In the genomic region with DNA sequence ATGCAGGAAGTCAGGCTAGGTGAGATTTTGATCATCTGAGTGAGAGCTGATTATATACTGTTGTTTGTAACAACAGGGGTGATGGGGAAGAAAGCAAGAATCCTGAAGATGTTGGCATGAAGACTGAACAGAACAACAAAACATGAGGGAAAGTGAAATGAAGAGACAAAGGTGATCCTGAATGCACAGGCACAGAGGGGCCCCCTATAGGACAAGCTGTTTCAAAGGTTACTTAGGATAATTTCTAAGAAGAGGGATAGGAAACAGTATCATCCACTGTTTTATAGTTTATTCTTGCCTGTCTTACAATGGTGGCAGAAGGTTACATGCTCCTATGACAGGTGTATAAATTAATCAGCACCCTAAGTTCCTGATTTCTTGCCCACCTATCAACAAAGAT, we compare ENCODE assay signal across 13 cellular contexts.
DNase-seq lines count a peak whose midpoint lies in the region; ATAC-seq, FAIRE-seq and TF ChIP-seq lines count a peak whose summit lies in the region.
"Had no signal": no experiment of that assay in that cellular context is flagged by ENCODE, and none has a peak within 500 bp of the region (broad histone marks: within the 10 kb centered on the region; RNA-seq: fewer than 3 reads in every experiment).

No MANE protein-coding gene starts in this region.

- H3K79me2 ChIP-seq in PC-3 (ENCODE audit: low read length) = no peaks in the 10 kb centered on the region

- peak; percentile 43 for TF ChIP-seq CTCF in BE2C (IDR thresholded peaks at IDR 0.05; ENCODE audit: low read depth, low read length)
- peak; percentile 53 for TF ChIP-seq CTCF in PC-3 (conservative IDR thresholded peaks at IDR 0.05; ENCODE audit: low read depth, low read length)
- peak; percentile 20 for TF ChIP-seq CTCF in fibroblast of villous mesenchyme (IDR thresholded peaks at IDR 0.05; ENCODE audit: insufficient read depth, low read depth, low read length)

- H3K9me3 ChIP-seq in BE2C = no peaks in the 10 kb centered on the region
- H3K9me3 ChIP-seq in PC-3 (ENCODE audit: low read length) = no peaks in the 10 kb centered on the region

- H3K36me3 ChIP-seq in BE2C (no peaks in the 10 kb centered on the region), PC-3 (ENCODE audit: low read depth, low read length) (no peaks in the 10 kb centered on the region)

- no peak overlapping the region for H3K9ac ChIP-seq in PC-3 (ENCODE audit: low read length)

- FAIRE-seq in GM19239 (lab: Jason Lieb, UNC) (peak; percentile 72), frontal cortex (lab: Jason Lieb, UNC) (no peak)

- DNase-seq in BE2C = no peak
- DNase-seq in GM19239 (ENCODE audit: insufficient read length, low spot score) = no peak
- DNase-seq in PC-3 = peak; percentile 25
- DNase-seq in fibroblast of villous mesenchyme (ENCODE audit: low read depth) = no peak
- no peak for DNase-seq in central memory CD4-positive, alpha-beta T cell
- DNase-seq in activated T-cell treated with anti-CD3 and anti-CD28 coated beads, Interleukin-2, amount 50 U/mL, for 1 hour = no peak
- DNase-seq in frontal cortex (ENCODE audit: low spot score in 2 of 2) = no peak
- DNase-seq in RKO (ENCODE audit: low spot score) = no peak
- DNase-seq: activated CD4-positive, alpha-beta T cell treated with anti-CD3 and anti-CD28 coated beads, Interleukin-2, amount 10 ng/mL, durations not matched to agents 24 days and 14 days; CD4-positive, alpha-beta memory T cell; erythroblast; MV-4-11; NCI-H524 treated with DMSO at 0.1 percent for 48 hours had no signal

- peaks cover 4% of the 10 kb centered on the region for H3F3A ChIP-seq in PC-3 (ENCODE audit: low read length, unreplicated experiment)

- H3K4me1 ChIP-seq in BE2C = peaks cover 17% of the 10 kb centered on the region
- H3K4me1 ChIP-seq in PC-3 (ENCODE audit: insufficient read depth, low read length) = peaks cover 35% of the 10 kb centered on the region

- H3K27me3 ChIP-seq in BE2C (no peaks in the 10 kb centered on the region), PC-3 (ENCODE audit: low read length) (no peaks in the 10 kb centered on the region)

- H4K20me1 ChIP-seq in PC-3 (ENCODE audit: low read length) = no peaks in the 10 kb centered on the region

- H2AFZ ChIP-seq in PC-3 (ENCODE audit: low read length) = no peak overlapping the region

- no peak overlapping the region for H3K4me2 ChIP-seq in PC-3 (ENCODE audit: low read length)

- H3K4me3 ChIP-seq in BE2C (ENCODE audit: low read depth, low read length) (no peak overlapping the region), PC-3 (ENCODE audit: low read length) (no peak overlapping the region), fibroblast of villous mesenchyme (ENCODE audit: low read depth, low read length) (no peak overlapping the region)

- no peak for ATAC-seq in PC-3

- intact Hi-C loops in PC-3 (cut with micrococcal nuclease) = loop anchor here (10.0 kb wide), 2 partner anchors 92 to 338 kb away; no protein-coding TSS in a partner anchor

- POLR2A ChIA-PET in PC-3 (lab: Charles Lee; ENCODE audit: unreplicated experiment) = no interaction called here

- H3K27ac ChIP-seq in PC-3 (ENCODE audit: low read length) = no peak overlapping the region

- no peaks in the 10 kb centered on the region for H3K9me2 ChIP-seq in PC-3 (replicated peaks; ENCODE audit: low read length)

- CTCF ChIA-PET in PC-3 (lab: Charles Lee) = no interaction called here

- BruUV-seq in PC-3 (replicated peaks; lab: Mats Ljungman, UMichigan) = no TSS peak
